8 cellular contexts compared by ENCODE assay signal in genomic region chr12:2395352-2395977, GRCh38.
DNase-seq lines count a peak whose midpoint lies in the region; ATAC-seq and TF ChIP-seq lines count a peak whose summit lies in the region.

No MANE protein-coding gene starts in this region.

- peaks cover 16% of the 10 kb centered on the region for H3K27me3 Mint-ChIP-seq in activated CD4-positive, alpha-beta T cell treated with anti-CD3 and anti-CD28 coated beads, Interleukin-2, amount 10 ng/mL, durations not matched to agents 24 days and 14 days
- H3K27me3 Mint-ChIP-seq in neural progenitor cell (ENCODE audit: insufficient read depth, low read depth), result peaks cover 8% of the 10 kb centered on the region

- no peaks in the 10 kb centered on the region for H3K9me3 Mint-ChIP-seq in activated CD4-positive, alpha-beta T cell treated with anti-CD3 and anti-CD28 coated beads, Interleukin-2, amount 10 ng/mL, durations not matched to agents 24 days and 14 days
- H3K9me3 Mint-ChIP-seq in neural progenitor cell, result no peaks in the 10 kb centered on the region

- WGBS in esophagus squamous epithelium, 2 donors, result 63 to 67% methylated on average over 7 of the region's 8 CpGs

- H3K27ac ChIP-seq in Karpas-422 (ENCODE audit: low read length) (no peak overlapping the region), esophagus squamous epithelium (peak overlapping the region in 3 of 4 donors; percentile 33 to 73 (median 53)), neural progenitor cell (no peak overlapping the region)

- H2AFZ ChIP-seq in Karpas-422 (ENCODE audit: low read length) (no peak overlapping the region), neural progenitor cell (replicated peaks) (no peak overlapping the region)

- no peaks in the 10 kb centered on the region for H3F3A ChIP-seq in neural progenitor cell (ENCODE audit: low read depth)

- H4K20me1 ChIP-seq in Karpas-422 (ENCODE audit: insufficient read depth, low read depth, low read length), result 0 out of 2 replicates have a peak, but pooled peaks cover 2% of the 10 kb centered on the region
- no peaks in the 10 kb centered on the region for H4K20me1 ChIP-seq in neural progenitor cell (ENCODE audit: low read depth)

- H3K36me3 Mint-ChIP-seq in activated CD4-positive, alpha-beta T cell treated with anti-CD3 and anti-CD28 coated beads, Interleukin-2, amount 10 ng/mL, durations not matched to agents 24 days and 14 days (ENCODE audit: low read depth), result no peaks in the 10 kb centered on the region
- H3K36me3 Mint-ChIP-seq in neural progenitor cell, result no peaks in the 10 kb centered on the region

- DNase-seq in GDM1 (lab: John Stamatoyannopoulos, UW), result peak; percentile 10
- DNase-seq in Karpas-422, result peak; percentile 73
- peak; percentile 74 for DNase-seq in activated CD4-positive, alpha-beta T cell treated with anti-CD3 and anti-CD28 coated beads, Interleukin-2, amount 10 ng/mL, durations not matched to agents 24 days and 14 days
- DNase-seq in esophagus squamous epithelium (lab: John Stamatoyannopoulos, UW), result no peak
- peak; percentile 80 for DNase-seq in neural progenitor cell (ENCODE audit: low spot score)

- no peak for TF ChIP-seq POLR2A in esophagus squamous epithelium (IDR thresholded peaks at IDR 0.05)

- no peaks in the 10 kb centered on the region for H3K79me2 ChIP-seq in Karpas-422 (ENCODE audit: low read length)
- H3K79me2 ChIP-seq in neural progenitor cell (ENCODE audit: low read depth), result no peaks in the 10 kb centered on the region

- H3K4me1 Mint-ChIP-seq in activated CD4-positive, alpha-beta T cell treated with anti-CD3 and anti-CD28 coated beads, Interleukin-2, amount 10 ng/mL, durations not matched to agents 24 days and 14 days, result no peaks in the 10 kb centered on the region
- H3K4me1 Mint-ChIP-seq in neural progenitor cell, result peaks cover 9% of the 10 kb centered on the region

- no peak overlapping the region for H3K27ac Mint-ChIP-seq in activated CD4-positive, alpha-beta T cell treated with anti-CD3 and anti-CD28 coated beads, Interleukin-2, amount 10 ng/mL, durations not matched to agents 24 days and 14 days
- peak overlapping the region; percentile 79 for H3K27ac Mint-ChIP-seq in neural progenitor cell

- H3K4me1 ChIP-seq in Karpas-422 (ENCODE audit: low read length) (no peaks in the 10 kb centered on the region), esophagus squamous epithelium (peaks cover 0 to 30% (median 15%) of the 10 kb centered on the region in 3 donors), neural progenitor cell (no peaks in the 10 kb centered on the region)

- H3K4me3 Mint-ChIP-seq in activated CD4-positive, alpha-beta T cell treated with anti-CD3 and anti-CD28 coated beads, Interleukin-2, amount 10 ng/mL, durations not matched to agents 24 days and 14 days, result no peak overlapping the region
- H3K4me3 Mint-ChIP-seq in neural progenitor cell, result no peak overlapping the region

- H3K4me2 ChIP-seq in Karpas-422 (ENCODE audit: low read depth, low read length, poor library complexity, severe bottlenecking) (no peak overlapping the region), neural progenitor cell (no peak overlapping the region)

- intact Hi-C loops in activated CD4-positive, alpha-beta T cell treated with anti-CD3 and anti-CD28 coated beads, Interleukin-2, amount 10 ng/mL, durations not matched to agents 24 days and 14 days (cut with micrococcal nuclease), result no loop called here
- intact Hi-C loops in esophagus squamous epithelium (cut with DNase I), result no loop called here

- H3K9ac ChIP-seq in Karpas-422 (ENCODE audit: low read length) (no peak overlapping the region), neural progenitor cell (no peak overlapping the region)

- H3K36me3 ChIP-seq in Karpas-422 (ENCODE audit: insufficient read depth, low read length) (no peaks in the 10 kb centered on the region), esophagus squamous epithelium (no peaks in the 10 kb centered on the region), neural progenitor cell (no peaks in the 10 kb centered on the region)

- H3K9me3 ChIP-seq in Karpas-422 (ENCODE audit: low read length) (no peaks in the 10 kb centered on the region), esophagus squamous epithelium (no peaks in the 10 kb centered on the region), neural progenitor cell (ENCODE audit: low read depth) (no peaks in the 10 kb centered on the region)

- H3K9me2 ChIP-seq in Karpas-422 (replicated peaks; ENCODE audit: insufficient read depth, low read length), result no peaks in the 10 kb centered on the region

- no peaks in the 10 kb centered on the region for H3K27me3 ChIP-seq in Karpas-422 (ENCODE audit: low read length)
- no peaks in the 10 kb centered on the region for H3K27me3 ChIP-seq in esophagus squamous epithelium
- no peaks in the 10 kb centered on the region for H3K27me3 ChIP-seq in neural progenitor cell

- TF ChIP-seq CTCF in esophagus squamous epithelium (IDR thresholded peaks at IDR 0.05), result peak; percentile 38 to 68 (median 56)
- TF ChIP-seq CTCF in neural progenitor cell (IDR thresholded peaks at IDR 0.05), result peak; percentile 96

- ATAC-seq in HG02759 (IDR thresholded peaks at IDR 0.05; ENCODE audit: unreplicated experiment), result no peak
- ATAC-seq in HG03280 (IDR thresholded peaks at IDR 0.05; ENCODE audit: unreplicated experiment), result no peak
- no peak for ATAC-seq in HG02610 (IDR thresholded peaks at IDR 0.05; ENCODE audit: unreplicated experiment)

- H3K4me3 ChIP-seq in Karpas-422 (ENCODE audit: low read length), result no peak overlapping the region
- H3K4me3 ChIP-seq in esophagus squamous epithelium, result no peak overlapping the region
- H3K4me3 ChIP-seq in neural progenitor cell, result no peak overlapping the region

Comparison
In these comparisons a context has a peak if more than half of its experiments do, and no peak if none do; other contexts are left out.
1. H3K27ac ChIP-seq: peak in esophagus squamous epithelium (3 of 4); none in Karpas-422 (single experiment) and neural progenitor cell (single experiment).